18 cellular contexts compared by ENCODE assay signal in genomic region chr6:37675606-37676005, GRCh38. TPM values are rescaled to one million over a fixed set of nuclear protein-coding genes. Genes with fewer than 3 reads are reported as not detected.
DNase-seq lines count a peak whose midpoint lies in the region; FAIRE-seq and TF ChIP-seq lines count a peak whose summit lies in the region.
"Had no signal": no experiment of that assay in that cellular context is flagged by ENCODE, and none has a peak within 500 bp of the region (broad histone marks: within the 10 kb centered on the region; RNA-seq: fewer than 3 reads in every experiment).

No MANE protein-coding gene starts in this region.

- H3K4me3 ChIP-seq in bronchial epithelial cell (ENCODE audit: low read depth, low read length) (no peak overlapping the region), left ventricle myocardium inferior (no peak overlapping the region)
- H3K4me3 ChIP-seq: GM12878 had no signal

- intact Hi-C loops in left ventricle myocardium inferior (cut with micrococcal nuclease) = no loop called here

- H3K4me1 ChIP-seq in left ventricle myocardium inferior = no peaks in the 10 kb centered on the region

- DNase-seq in NCI-H1105 treated with DMSO at 0.1 percent for 48 hours (lab: John Stamatoyannopoulos, UW) (peak; percentile 40), NCI-H1105 (lab: John Stamatoyannopoulos, UW) (no peak), ELR (ENCODE audit: low read depth) (peak; percentile 29), bronchial epithelial cell (ENCODE audit: low read depth) (peak; percentile 14), left ventricle myocardium inferior (no peak), HT-29 (ENCODE audit: low spot score) (no peak), iPS-NIHi7 (ENCODE audit: extremely low spot score) (no peak)
- DNase-seq: DMS53; IMR-90; NCI-H1417; NCI-H187 treated with DMSO at 0.1 percent for 48 hours; NK-92 treated with Interleukin-12 subunit alpha and Interleukin-12 subunit beta, amount 100 ng/mL, for 24 hours had no signal

- TF ChIP-seq CTCF in bronchial epithelial cell (IDR thresholded peaks at IDR 0.05; ENCODE audit: insufficient read depth, low read length, severe bottlenecking) = no peak
- no peak for TF ChIP-seq CTCF in left ventricle myocardium inferior (IDR thresholded peaks at IDR 0.05; ENCODE audit: borderline replicate concordance)

- no peak for FAIRE-seq in bronchial epithelial cell (lab: Jason Lieb, UNC)
- FAIRE-seq: D721Med, GM12878, H54 had no signal

- H3K27ac ChIP-seq in layer of hippocampus (ENCODE audit: low read depth, low read length) (peak overlapping the region; percentile 25), left ventricle myocardium inferior (replicated peaks) (no peak overlapping the region)
- H3K27ac ChIP-seq: C4-2B, KMS-11 had no signal

- H3K9me3 ChIP-seq in left ventricle myocardium inferior (replicated peaks) = no peaks in the 10 kb centered on the region

- H3K36me3 ChIP-seq in bronchial epithelial cell (ENCODE audit: control insufficient read depth, insufficient read depth, low read length) (no peaks in the 10 kb centered on the region), left ventricle myocardium inferior (no peaks in the 10 kb centered on the region)

- H3K27me3 ChIP-seq in bronchial epithelial cell (ENCODE audit: control insufficient read depth, insufficient read depth, low read length) (no peaks in the 10 kb centered on the region), layer of hippocampus (ENCODE audit: control insufficient read depth, insufficient read depth, low read length) (no peaks in the 10 kb centered on the region), left ventricle myocardium inferior (ENCODE audit: low read depth) (no peaks in the 10 kb centered on the region)

RNA-seq across cellular contexts. Expression of gene MDGA1, which starts 22.1 kb away (rescaled TPM):
- total RNA-seq in bronchial epithelial cell (0.26 TPM in 2 replicates), left ventricle myocardium inferior (3.3 TPM)
- total RNA-seq in HT-29 (2014; rRNA removed; shearing (Covaris generic)) = not detected in 2 replicates

Comparison
In these comparisons a context has a peak if more than half of its experiments do, and no peak if none do; other contexts are left out.
1. DNase-seq: peak in NCI-H1105 treated with DMSO at 0.1 percent for 48 hours (single experiment), ELR (single experiment) and bronchial epithelial cell (single experiment); none in NCI-H1105 (single experiment), left ventricle myocardium inferior (single experiment), HT-29 (single experiment) and iPS-NIHi7 (single experiment).